Comparison of ENCODE assay signal across 8 cellular contexts in genomic region chr2:62787381-62787780, GRCh38.
A peak's percentile ranks its signal among the peaks of the same experiment; 100 is the strongest.
DNase-seq lines count a peak whose midpoint lies in the region; ATAC-seq and TF ChIP-seq lines count a peak whose summit lies in the region.

No MANE protein-coding gene starts in this region.

- TF ChIP-seq CTCF in kidney epithelial cell (IDR thresholded peaks at IDR 0.05; ENCODE audit: insufficient read depth, low read length, poor library complexity, severe bottlenecking) = peak; percentile 34

- H3K4me3 ChIP-seq in kidney epithelial cell (ENCODE audit: low read depth, low read length) = no peak overlapping the region

- no peaks in the 10 kb centered on the region for H3K36me3 ChIP-seq in kidney epithelial cell (ENCODE audit: control insufficient read depth, insufficient read depth, low read length)

- H3K27me3 ChIP-seq in kidney epithelial cell (ENCODE audit: control insufficient read depth, insufficient read depth, low read length) = no peaks in the 10 kb centered on the region

- DNase-seq in DMS153 treated with DMSO at 0.1 percent for 48 hours (lab: John Stamatoyannopoulos, UW; ENCODE audit: unreplicated experiment) (peak; percentile 13), NCI-H2081 treated with DMSO at 0.1 percent for 48 hours (lab: John Stamatoyannopoulos, UW) (peak; percentile 24), amniotic epithelial cell (ENCODE audit: low read depth) (peak; percentile 73), kidney epithelial cell (ENCODE audit: low read depth) (no peak), SKM-1 (lab: John Stamatoyannopoulos, UW; ENCODE audit: unreplicated experiment) (no peak)
- DNase-seq in activated effector memory CD4-positive, alpha-beta T cell treated with Interleukin-2 at 50 U/mL for 16 hours = no peak

- ATAC-seq in GM21619 (IDR thresholded peaks at IDR 0.05; ENCODE audit: unreplicated experiment) (peak; percentile 63), GM18867 (IDR thresholded peaks at IDR 0.05; ENCODE audit: unreplicated experiment) (no peak)

Comparison
In these comparisons a context has a peak if more than half of its experiments do, and no peak if none do; other contexts are left out.
1. DNase-seq: peak in DMS153 treated with DMSO at 0.1 percent for 48 hours (single experiment), NCI-H2081 treated with DMSO at 0.1 percent for 48 hours (single experiment) and amniotic epithelial cell (single experiment); none in kidney epithelial cell (single experiment), activated effector memory CD4-positive, alpha-beta T cell treated with Interleukin-2 at 50 U/mL for 16 hours (single experiment) and SKM-1 (single experiment).